In the genomic region with DNA sequence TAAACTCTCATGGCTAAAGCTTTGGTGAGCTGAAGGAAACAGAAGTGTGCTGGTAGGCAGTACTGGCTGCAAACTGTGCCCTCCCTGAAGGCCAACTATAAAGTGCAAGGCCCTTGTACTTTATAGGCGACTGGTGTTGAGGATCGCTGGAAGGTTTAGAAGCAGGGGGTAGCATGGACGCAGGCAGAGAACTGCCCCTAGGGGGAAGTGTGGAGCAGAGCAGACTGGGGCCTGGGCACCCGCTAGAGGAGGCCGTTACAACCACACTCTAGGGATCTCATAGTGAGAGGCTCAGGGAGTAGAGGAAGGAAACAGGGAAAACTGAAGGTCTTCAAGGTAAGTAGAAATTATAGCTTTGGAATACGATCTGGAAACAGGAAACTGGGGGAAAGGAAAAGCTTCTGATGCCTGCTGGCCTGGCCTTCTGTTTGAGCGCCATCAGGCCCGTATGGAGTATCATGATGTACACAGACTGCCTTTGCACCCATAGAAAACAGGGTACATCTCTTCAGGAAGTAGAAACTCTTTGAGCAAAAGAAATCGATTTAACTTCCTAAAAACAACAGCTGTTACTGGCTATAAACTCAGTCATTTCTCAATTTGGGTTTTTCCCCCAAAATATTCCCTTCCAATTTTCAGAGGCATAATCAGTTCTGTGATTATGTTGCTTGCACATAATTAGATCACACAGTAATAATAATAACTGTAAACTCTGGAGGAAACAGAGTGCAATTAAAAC, we compare ENCODE assay signal across 8 cellular contexts. TPM values are rescaled to one million over a fixed set of nuclear protein-coding genes. Genes with fewer than 3 reads are reported as not detected.
DNase-seq lines count a peak whose midpoint lies in the region; ATAC-seq lines count a peak whose summit lies in the region.

No MANE protein-coding gene starts in this region.

- no peaks in the 10 kb centered on the region for H3K9me3 Mint-ChIP-seq in activated naive CD8-positive, alpha-beta T cell treated with anti-CD3 and anti-CD28 coated beads, Interleukin-2, amount 10 ng/mL, durations not matched to agents 7 days and 5 days
- H3K9me3 Mint-ChIP-seq in stimulated activated memory B cell treated with anti-CD40 and anti-IgM and Interleukin-4, amounts not matched to agents 10 μg/mL and 1 μg/mL and 100 μg/mL, for 72 hours, result no peaks in the 10 kb centered on the region

- no peaks in the 10 kb centered on the region for H3K36me3 Mint-ChIP-seq in activated naive CD8-positive, alpha-beta T cell treated with anti-CD3 and anti-CD28 coated beads, Interleukin-2, amount 10 ng/mL, durations not matched to agents 7 days and 5 days
- H3K36me3 Mint-ChIP-seq in stimulated activated memory B cell treated with anti-CD40 and anti-IgM and Interleukin-4, amounts not matched to agents 10 μg/mL and 1 μg/mL and 100 μg/mL, for 72 hours, result no peaks in the 10 kb centered on the region

- peaks cover 62% of the 10 kb centered on the region for H3K4me1 Mint-ChIP-seq in activated naive CD8-positive, alpha-beta T cell treated with anti-CD3 and anti-CD28 coated beads, Interleukin-2, amount 10 ng/mL, durations not matched to agents 7 days and 5 days
- peaks cover 78% of the 10 kb centered on the region for H3K4me1 Mint-ChIP-seq in stimulated activated memory B cell treated with anti-CD40 and anti-IgM and Interleukin-4, amounts not matched to agents 10 μg/mL and 1 μg/mL and 100 μg/mL, for 72 hours

- peak; percentile 70 for DNase-seq in activated gamma-delta T cell treated with Interleukin-2 at 50 U/mL for 16 hours
- no peak for DNase-seq in activated gamma-delta T cell (lab: John Stamatoyannopoulos, UW)
- peak; percentile 3 for DNase-seq in SIG-M5 (lab: John Stamatoyannopoulos, UW)
- peak; percentile 67 for DNase-seq in activated naive CD8-positive, alpha-beta T cell treated with anti-CD3 and anti-CD28 coated beads, Interleukin-2, amount 10 ng/mL, durations not matched to agents 7 days and 5 days
- peak; percentile 87 for DNase-seq in iPS-NIHi7 (ENCODE audit: extremely low spot score)
- no peak for DNase-seq in DMS153 (lab: John Stamatoyannopoulos, UW)

- POLR2A ChIA-PET in activated naive CD8-positive, alpha-beta T cell treated with anti-CD3 and anti-CD28 coated beads, Interleukin-2, amount 10 ng/mL, durations not matched to agents 7 days and 5 days (lab: Charles Lee), result interaction anchor here (0.9 to 16.4 kb wide), 14 partner anchors 9 to 141 kb away, joined by 3 to 942 read pairs (median 6); a partner anchor contains a TSS

- ATAC-seq in HG02973 (IDR thresholded peaks at IDR 0.05; ENCODE audit: unreplicated experiment), result peak; percentile 48
- ATAC-seq in activated naive CD8-positive, alpha-beta T cell treated with anti-CD3 and anti-CD28 coated beads, Interleukin-2, amount 10 ng/mL, durations not matched to agents 7 days and 5 days (ENCODE audit: low read depth), result peak; percentile 73
- peak; percentile 86 for ATAC-seq in stimulated activated memory B cell treated with anti-CD40 and anti-IgM and Interleukin-4, amounts not matched to agents 10 μg/mL and 1 μg/mL and 100 μg/mL, for 72 hours

- no peaks in the 10 kb centered on the region for H3K27me3 Mint-ChIP-seq in activated naive CD8-positive, alpha-beta T cell treated with anti-CD3 and anti-CD28 coated beads, Interleukin-2, amount 10 ng/mL, durations not matched to agents 7 days and 5 days
- no peaks in the 10 kb centered on the region for H3K27me3 Mint-ChIP-seq in stimulated activated memory B cell treated with anti-CD40 and anti-IgM and Interleukin-4, amounts not matched to agents 10 μg/mL and 1 μg/mL and 100 μg/mL, for 72 hours

- peak overlapping the region; percentile 97 for H3K4me3 Mint-ChIP-seq in activated naive CD8-positive, alpha-beta T cell treated with anti-CD3 and anti-CD28 coated beads, Interleukin-2, amount 10 ng/mL, durations not matched to agents 7 days and 5 days
- H3K4me3 Mint-ChIP-seq in stimulated activated memory B cell treated with anti-CD40 and anti-IgM and Interleukin-4, amounts not matched to agents 10 μg/mL and 1 μg/mL and 100 μg/mL, for 72 hours, result peak overlapping the region; percentile 70

- H3K27ac Mint-ChIP-seq in activated naive CD8-positive, alpha-beta T cell treated with anti-CD3 and anti-CD28 coated beads, Interleukin-2, amount 10 ng/mL, durations not matched to agents 7 days and 5 days, result peak overlapping the region; percentile 95
- peak overlapping the region; percentile 97 for H3K27ac Mint-ChIP-seq in stimulated activated memory B cell treated with anti-CD40 and anti-IgM and Interleukin-4, amounts not matched to agents 10 μg/mL and 1 μg/mL and 100 μg/mL, for 72 hours

RNA-seq across cellular contexts. Expression of a gene that starts 23.9 kb away (rescaled TPM):
- 1,000 to 10,000 TPM; 8,001 to 8,464 TPM for total RNA-seq in activated naive CD8-positive, alpha-beta T cell treated with anti-CD3 and anti-CD28 coated beads, Interleukin-2, amount 10 ng/mL, durations not matched to agents 7 days and 5 days

RNA-seq across cellular contexts. Expression of a gene that starts 44.6 kb away (rescaled TPM):
- total RNA-seq in activated naive CD8-positive, alpha-beta T cell treated with anti-CD3 and anti-CD28 coated beads, Interleukin-2, amount 10 ng/mL, durations not matched to agents 7 days and 5 days, result under 1 TPM; 0.11 to 0.17 TPM

Comparison
In these comparisons a context has a peak if more than half of its experiments do, and no peak if none do; other contexts are left out.
1. DNase-seq: peak in activated gamma-delta T cell treated with Interleukin-2 at 50 U/mL for 16 hours (single experiment), SIG-M5 (single experiment), activated naive CD8-positive, alpha-beta T cell treated with anti-CD3 and anti-CD28 coated beads, Interleukin-2, amount 10 ng/mL, durations not matched to agents 7 days and 5 days (single experiment) and iPS-NIHi7 (single experiment); none in activated gamma-delta T cell (single experiment) and DMS153 (single experiment).
2. Peak in every context shown above with its lines, with median percentiles within 50 percentile points of each other: ATAC-seq.